ENCODE assay signal across 9 cellular contexts in the genomic region with DNA sequence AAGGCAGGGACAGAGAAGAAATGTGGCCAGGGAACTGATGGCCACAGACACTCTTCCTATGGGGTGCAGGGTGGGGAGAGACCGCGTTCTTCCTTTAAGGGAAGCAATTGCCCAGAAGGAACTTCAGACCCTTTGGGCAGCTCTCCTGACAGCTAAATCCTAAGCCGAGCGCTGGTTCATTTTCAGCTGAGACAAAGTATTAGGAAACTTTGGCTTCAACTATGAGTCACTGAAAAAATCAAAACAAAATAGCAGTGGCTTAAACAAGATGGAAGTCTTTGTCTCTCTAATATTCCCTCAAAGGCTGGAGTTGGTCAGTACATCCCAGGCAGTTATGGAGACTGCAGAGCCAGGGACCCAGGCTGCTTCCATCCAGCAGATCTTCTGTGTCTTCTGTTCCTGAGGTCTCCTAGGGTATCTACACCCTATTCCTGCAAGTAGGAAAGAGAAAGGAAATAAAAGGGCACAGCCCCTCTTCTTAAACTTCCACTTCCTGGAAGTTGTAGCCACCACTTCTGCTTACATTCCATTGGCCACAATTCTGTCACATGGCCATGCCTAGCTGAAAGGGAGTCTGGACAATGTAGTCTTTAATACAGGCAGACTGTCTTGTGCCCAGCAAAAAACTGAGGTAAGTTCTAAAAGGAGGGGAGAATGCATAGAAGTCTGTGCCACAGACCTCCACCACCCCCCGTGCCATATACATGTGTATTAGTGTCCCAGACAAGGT.
DNase-seq lines count a peak whose midpoint lies in the region; ATAC-seq lines count a peak whose summit lies in the region.
"Had no signal": no experiment of that assay in that cellular context is flagged by ENCODE, and none has a peak within 500 bp of the region (broad histone marks: within the 10 kb centered on the region; RNA-seq: fewer than 3 reads in every experiment).

No MANE protein-coding gene starts in this region.

- peaks cover 26% of the 10 kb centered on the region for H3F3A ChIP-seq in GM23248 (ENCODE audit: insufficient read depth)

- H4K20me1 ChIP-seq in GM23248 (ENCODE audit: insufficient read depth): no peaks in the 10 kb centered on the region

- POLR2A ChIA-PET in activated naive CD8-positive, alpha-beta T cell treated with anti-CD3 and anti-CD28 coated beads, Interleukin-2, amount 10 ng/mL, durations not matched to agents 7 days and 5 days (lab: Charles Lee): no interaction called here

- H3K27ac Mint-ChIP-seq in activated naive CD8-positive, alpha-beta T cell treated with anti-CD3 and anti-CD28 coated beads, Interleukin-2, amount 10 ng/mL, durations not matched to agents 7 days and 5 days: peak overlapping the region; percentile 15

- H3K4me1 Mint-ChIP-seq in activated naive CD8-positive, alpha-beta T cell treated with anti-CD3 and anti-CD28 coated beads, Interleukin-2, amount 10 ng/mL, durations not matched to agents 7 days and 5 days: peaks cover 37% of the 10 kb centered on the region

- no peaks in the 10 kb centered on the region for H3K27me3 Mint-ChIP-seq in activated naive CD8-positive, alpha-beta T cell treated with anti-CD3 and anti-CD28 coated beads, Interleukin-2, amount 10 ng/mL, durations not matched to agents 7 days and 5 days

- H3K9me2 ChIP-seq in GM23248 (ENCODE audit: insufficient read depth): no peaks in the 10 kb centered on the region

- peaks cover 4% of the 10 kb centered on the region for H3K36me3 Mint-ChIP-seq in activated naive CD8-positive, alpha-beta T cell treated with anti-CD3 and anti-CD28 coated beads, Interleukin-2, amount 10 ng/mL, durations not matched to agents 7 days and 5 days

- H3K9ac ChIP-seq in GM23248: peak overlapping the region; percentile 68

- no peaks in the 10 kb centered on the region for H3K36me3 ChIP-seq in GM23248 (ENCODE audit: low read depth)

- H3K9me3 ChIP-seq in GM23248 (ENCODE audit: low read depth): no peaks in the 10 kb centered on the region

- no peak overlapping the region for H3K4me3 Mint-ChIP-seq in activated naive CD8-positive, alpha-beta T cell treated with anti-CD3 and anti-CD28 coated beads, Interleukin-2, amount 10 ng/mL, durations not matched to agents 7 days and 5 days

- H3K4me2 ChIP-seq in GM23248 (ENCODE audit: unreplicated experiment): peak overlapping the region; percentile 50

- in situ Hi-C loops in GM23248 (cut with MboI): no loop called here

- peak overlapping the region; percentile 86 for H3K27ac ChIP-seq in GM23248

- H3K9me3 Mint-ChIP-seq in activated naive CD8-positive, alpha-beta T cell treated with anti-CD3 and anti-CD28 coated beads, Interleukin-2, amount 10 ng/mL, durations not matched to agents 7 days and 5 days: peaks cover 5% of the 10 kb centered on the region

- H3K27me3 ChIP-seq in GM23248 (replicated peaks; ENCODE audit: insufficient read depth): no peaks in the 10 kb centered on the region

- peaks cover 18% of the 10 kb centered on the region for H3K4me1 ChIP-seq in GM23248 (ENCODE audit: insufficient read depth)

- 0 out of 2 replicates have a peak overlapping the region, but pooled peaks have one; percentile 17 for H3K4me3 ChIP-seq in GM23248

- no peak for ATAC-seq in activated naive CD8-positive, alpha-beta T cell treated with anti-CD3 and anti-CD28 coated beads, Interleukin-2, amount 10 ng/mL, durations not matched to agents 7 days and 5 days (ENCODE audit: low read depth)
- no peak for ATAC-seq in GM18517 (IDR thresholded peaks at IDR 0.05; ENCODE audit: unreplicated experiment)

- H2AFZ ChIP-seq in GM23248: peak overlapping the region; percentile 77

- no peaks in the 10 kb centered on the region for H3K79me2 ChIP-seq in GM23248 (ENCODE audit: insufficient read depth)

- DNase-seq in A172 (ENCODE audit: low spot score) (peak; percentile 27), GM23248 (peak; percentile 85), iris pigment epithelial cell (ENCODE audit: low read depth) (peak; percentile 84), cerebellum (ENCODE audit: low spot score) (no peak), NCI-H2196 (lab: John Stamatoyannopoulos, UW; ENCODE audit: unreplicated experiment) (no peak), retina (no peak)
- no peak for DNase-seq in activated naive CD8-positive, alpha-beta T cell treated with anti-CD3 and anti-CD28 coated beads, Interleukin-2, amount 10 ng/mL, durations not matched to agents 7 days and 5 days
- DNase-seq: dermis blood vessel endothelial cell had no signal

- WGBS in GM23248 (ENCODE audit: low coverage in 1 of 2, low lambda C conversion rate in 2 of 2, missing lambda C conversion rate in 2 of 2), 2 experiments: 60 to 63% methylated on average over 5 of the region's 5 CpGs

Comparison
In these comparisons a context has a peak if more than half of its experiments do, and no peak if none do; other contexts are left out.
1. DNase-seq: peak in A172 (single experiment), GM23248 (single experiment) and iris pigment epithelial cell (single experiment); none in activated naive CD8-positive, alpha-beta T cell treated with anti-CD3 and anti-CD28 coated beads, Interleukin-2, amount 10 ng/mL, durations not matched to agents 7 days and 5 days (single experiment), cerebellum (single experiment), NCI-H2196 (single experiment) and retina (single experiment).